Comparison of ENCODE assay signal across 8 cellular contexts in the genomic region with DNA sequence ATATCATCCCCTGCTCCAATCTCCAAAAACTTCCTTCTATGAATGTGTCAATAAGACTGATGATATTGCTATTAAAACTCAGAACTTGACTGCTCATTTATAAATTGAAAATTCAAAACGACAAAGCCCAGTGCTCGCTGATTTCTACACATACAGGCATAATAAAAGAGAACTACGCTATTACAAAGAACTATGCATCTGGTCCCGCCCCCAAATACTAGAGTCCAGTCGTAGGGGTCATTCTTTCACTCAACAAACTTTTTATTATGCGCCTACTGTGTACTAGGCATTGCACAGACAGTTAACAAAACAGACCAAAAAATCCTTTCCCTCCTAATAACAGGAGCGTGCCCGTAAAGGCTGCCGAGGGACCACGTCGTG. TPM values are rescaled to one million over a fixed set of nuclear protein-coding genes. Genes with fewer than 3 reads are reported as not detected.
DNase-seq lines count a peak whose midpoint lies in the region; ATAC-seq and TF ChIP-seq lines count a peak whose summit lies in the region.

No MANE protein-coding gene starts in this region.

- POLR2A ChIA-PET in A673 (lab: Charles Lee; ENCODE audit: low non-redundant PET): no interaction called here

- peak overlapping the region; percentile 67 for H3K4me3 ChIP-seq in A673 (ENCODE audit: low read depth, low read length, poor library complexity, severe bottlenecking)
- H3K4me3 ChIP-seq in ectodermal cell (ENCODE audit: insufficient read depth, low read depth, low read length): peak overlapping the region; percentile 71

- 5 to 6% methylated on average over 11 of the region's 11 CpGs for WGBS in ectodermal cell, 2 experiments

- TF ChIP-seq CTCF in A673 (conservative IDR thresholded peaks at IDR 0.05; ENCODE audit: low read depth, low read length): no peak
- no peak for TF ChIP-seq CTCF in neural crest cell (conservative IDR thresholded peaks at IDR 0.05)

- H3K27me3 Mint-ChIP-seq in neural crest cell (ENCODE audit: low read depth): no peaks in the 10 kb centered on the region

- peak overlapping the region; percentile 71 for H3K27ac ChIP-seq in A673 (ENCODE audit: low read depth, low read length, poor library complexity, severe bottlenecking)
- H3K27ac ChIP-seq in ectodermal cell (ENCODE audit: insufficient read depth, low read depth, low read length, poor library complexity, severe bottlenecking): no peak overlapping the region

- H3K4me1 Mint-ChIP-seq in neural crest cell: peaks cover 22% of the 10 kb centered on the region

- no peaks in the 10 kb centered on the region for H3K9me3 ChIP-seq in A673 (ENCODE audit: low read depth, low read length, poor library complexity, severe bottlenecking)
- H3K9me3 ChIP-seq in ectodermal cell (ENCODE audit: control insufficient read depth, low read length): no peaks in the 10 kb centered on the region

- no peaks in the 10 kb centered on the region for H3K9me3 Mint-ChIP-seq in neural crest cell

- H3K36me3 ChIP-seq in A673 (ENCODE audit: insufficient read depth, low read length, poor library complexity, severe bottlenecking) (no peaks in the 10 kb centered on the region), ectodermal cell (ENCODE audit: control insufficient read depth, insufficient read depth, low read length) (no peaks in the 10 kb centered on the region)

- peak overlapping the region; percentile 85 for H3K27ac Mint-ChIP-seq in neural crest cell (ENCODE audit: unreplicated experiment)

- DNase-seq in A673 (ENCODE audit: low spot score): no peak
- DNase-seq in NCI-H1105 (lab: John Stamatoyannopoulos, UW): peak; percentile 2
- DNase-seq in neural crest cell (ENCODE audit: low read depth, low spot score): no peak
- DNase-seq in activated gamma-delta T cell treated with Interleukin-2 at 50 U/mL for 16 hours: no peak
- DNase-seq in effector CD4-positive, alpha-beta T cell: no peak

- CTCF ChIA-PET in A673 (lab: Charles Lee): no interaction called here

- no peaks in the 10 kb centered on the region for H3K4me1 ChIP-seq in A673 (ENCODE audit: insufficient read depth, low read length, poor library complexity, severe bottlenecking)
- no peaks in the 10 kb centered on the region for H3K4me1 ChIP-seq in ectodermal cell (ENCODE audit: control insufficient read depth, insufficient read depth, low read length)

- H3K27me3 ChIP-seq in A673 (replicated peaks; ENCODE audit: insufficient read depth, low read depth, low read length, poor library complexity) (no peaks in the 10 kb centered on the region), ectodermal cell (ENCODE audit: control insufficient read depth, insufficient read depth, low read length, poor library complexity, severe bottlenecking) (peaks cover 14% of the 10 kb centered on the region)

- H3K4me3 Mint-ChIP-seq in neural crest cell: peak overlapping the region; percentile 91

- H3K36me3 Mint-ChIP-seq in neural crest cell (ENCODE audit: low read depth): no peaks in the 10 kb centered on the region

- intact Hi-C loops in A673 (cut with micrococcal nuclease; ENCODE audit: unreplicated experiment): no loop called here

- BruUV-seq in A673 (replicated peaks; lab: Mats Ljungman, UMichigan): no TSS peak

- ATAC-seq in GM19438 (IDR thresholded peaks at IDR 0.05; ENCODE audit: low read depth, unreplicated experiment): peak; percentile 2
- no peak for ATAC-seq in GM19328 (IDR thresholded peaks at IDR 0.05; ENCODE audit: unreplicated experiment)

RNA-seq across cellular contexts. Expression of gene AVEN, which starts 1.0 kb away (rescaled TPM):
- total RNA-seq in A673 (2021) (14.2 and 17.0 TPM in 2 replicates), neural crest cell (15.0 and 15.4 TPM in 2 replicates)
- 18.8 TPM for polyA plus RNA-seq in ectodermal cell (2013, experiment 1 of 4)
- polyA plus RNA-seq in ectodermal cell (2013, experiment 2 of 4): 17.0 TPM
- polyA plus RNA-seq in ectodermal cell (2013, experiment 3 of 4): 11.9 TPM
- polyA plus RNA-seq in ectodermal cell (2013, experiment 4 of 4): 14.3 TPM
